In genomic region chr1:9127395-9128160, GRCh38 we compare ENCODE assay signal across 8 cellular contexts. TPM values are rescaled to one million over a fixed set of nuclear protein-coding genes. Genes with fewer than 3 reads are reported as not detected.
DNase-seq lines count a peak whose midpoint lies in the region; TF ChIP-seq lines count a peak whose summit lies in the region.

No MANE protein-coding gene starts in this region.

- no peak for DNase-seq in H9
- no peak for DNase-seq in GM19238 (ENCODE audit: insufficient read length, low spot score)
- DNase-seq in Kasumi-1 (lab: John Stamatoyannopoulos, UW) = no peak
- no peak for DNase-seq in HT-29 (ENCODE audit: low spot score)
- no peak for DNase-seq in activated CD4-positive, alpha-beta T cell treated with anti-CD3 and anti-CD28 coated beads for 4 hours

- H3K4ac ChIP-seq in H9 (ENCODE audit: low read depth, low read length) = no peak overlapping the region

- H2BK15ac ChIP-seq in H9 (ENCODE audit: low read depth, low read length) = no peak overlapping the region

- no peaks in the 10 kb centered on the region for H3K36me3 ChIP-seq in iPS-18a (ENCODE audit: control insufficient read depth, low read depth, low read length)

- peaks cover 23% of the 10 kb centered on the region for H3K27me3 Mint-ChIP-seq in H9 (ENCODE audit: low read depth)
- H3K27me3 Mint-ChIP-seq in activated naive CD8-positive, alpha-beta T cell = no peaks in the 10 kb centered on the region

- H4K5ac ChIP-seq in H9 (ENCODE audit: insufficient read length, low read depth, low read length) = no peak overlapping the region

- H3K18ac ChIP-seq in H9 (ENCODE audit: insufficient read length, low read depth, low read length) = no peak overlapping the region

- H2AK5ac ChIP-seq in H9 (ENCODE audit: insufficient read length, low read length) = no peak overlapping the region

- no peak overlapping the region for H2BK5ac ChIP-seq in H9 (ENCODE audit: insufficient read length, low read length)

- H3K23ac ChIP-seq in H9 (ENCODE audit: insufficient read length, low read depth, low read length) = no peak overlapping the region

- H3K27me3 ChIP-seq in H9 (ENCODE audit: insufficient read depth, low read length) (no peaks in the 10 kb centered on the region), iPS-18a (ENCODE audit: control insufficient read depth, insufficient read depth, low read length) (peaks cover 18% of the 10 kb centered on the region)

- no peak overlapping the region for H2BK120ac ChIP-seq in H9 (ENCODE audit: low read depth, low read length, poor library complexity, severe bottlenecking)

- H3K4me1 Mint-ChIP-seq in H9 = peaks cover 12 to 15% of the 10 kb centered on the region in 2 experiments
- H3K4me1 Mint-ChIP-seq in activated naive CD8-positive, alpha-beta T cell (ENCODE audit: low read depth) = peaks cover 51% of the 10 kb centered on the region

- WGBS in H9 (ENCODE audit: extremely low coverage, insufficient read length, low lambda C conversion rate) = no CpG with 5 or more reads among the region's 19 CpGs

- no peak overlapping the region for H3K27ac Mint-ChIP-seq in H9
- H3K27ac Mint-ChIP-seq in activated naive CD8-positive, alpha-beta T cell = peak overlapping the region; percentile 30

- no peaks in the 10 kb centered on the region for H4K20me1 ChIP-seq in H9 (ENCODE audit: control insufficient read depth, insufficient read depth, insufficient read length)

- no peak for TF ChIP-seq CTCF in H9 (conservative IDR thresholded peaks at IDR 0.05)

- H2AFZ ChIP-seq in H9 (ENCODE audit: low read length) = no peak overlapping the region

- H3K4me1 ChIP-seq in H9 (ENCODE audit: insufficient read depth, low read length) = no peaks in the 10 kb centered on the region
- peaks cover 6% of the 10 kb centered on the region for H3K4me1 ChIP-seq in iPS-18a (ENCODE audit: control insufficient read depth, low read depth, low read length)

- H3K36me3 Mint-ChIP-seq in H9 (ENCODE audit: insufficient read depth in 1 of 3, low read depth in 3 of 3) = no peaks in the 10 kb centered on the region
- no peaks in the 10 kb centered on the region for H3K36me3 Mint-ChIP-seq in activated naive CD8-positive, alpha-beta T cell

- H2BK20ac ChIP-seq in H9 (ENCODE audit: low read depth, low read length, poor library complexity, severe bottlenecking) = no peak overlapping the region

- H3K79me2 ChIP-seq in H9 (ENCODE audit: insufficient read depth, low read length) = no peaks in the 10 kb centered on the region

- H3K27ac ChIP-seq in H9 (ENCODE audit: insufficient read length, low read depth, low read length) (no peak overlapping the region), iPS-18a (ENCODE audit: low read length) (no peak overlapping the region), skin epidermis (peak overlapping the region in 19 of 21 experiments; percentile 68 to 91 (median 84))

- H4K8ac ChIP-seq in H9 (replicated peaks; ENCODE audit: insufficient read length, low read depth, low read length) = no peak overlapping the region

- H3K9me3 Mint-ChIP-seq in H9 = no peaks in the 10 kb centered on the region
- H3K9me3 Mint-ChIP-seq in activated naive CD8-positive, alpha-beta T cell (ENCODE audit: low read depth) = no peaks in the 10 kb centered on the region

- H3K56ac ChIP-seq in H9 (ENCODE audit: insufficient read length, low read depth, low read length) = no peak overlapping the region

- no peak overlapping the region for H3K14ac ChIP-seq in H9 (ENCODE audit: insufficient read depth, low read length)

- no peaks in the 10 kb centered on the region for H3K79me1 ChIP-seq in H9 (ENCODE audit: insufficient read depth, low read depth, low read length, poor library complexity, severe bottlenecking)

- H3K9ac ChIP-seq in H9 (ENCODE audit: extremely low read depth, insufficient read length, low read length) = no peak overlapping the region
- no peak overlapping the region for H3K9ac ChIP-seq in iPS-18a (ENCODE audit: low read length)

- H3K9me3 ChIP-seq in H9 (ENCODE audit: control insufficient read depth, low read depth, low read length) (no peaks in the 10 kb centered on the region), iPS-18a (ENCODE audit: control insufficient read depth, low read depth, low read length) (no peaks in the 10 kb centered on the region)

- peak overlapping the region; percentile 66 for H3K4me3 ChIP-seq in iPS-18a (ENCODE audit: low read length)
- peak overlapping the region; percentile 54 to 80 (median 68) for H3K4me3 ChIP-seq in skin epidermis

- peaks cover 5% of the 10 kb centered on the region for H3K23me2 ChIP-seq in H9 (ENCODE audit: insufficient read length, low read depth, low read length, poor library complexity, severe bottlenecking)

- no peak overlapping the region for H4K91ac ChIP-seq in H9 (ENCODE audit: insufficient read length, low read depth, low read length)

- H3K4me2 ChIP-seq in H9 (ENCODE audit: insufficient read depth, insufficient read length, low read length) = peak overlapping the region; percentile 47

- no peak overlapping the region for H2BK12ac ChIP-seq in H9 (ENCODE audit: insufficient read length, low read depth, low read length)

- peak overlapping the region; percentile 76 to 93 for H3K4me3 Mint-ChIP-seq in H9
- peak overlapping the region; percentile 90 for H3K4me3 Mint-ChIP-seq in activated naive CD8-positive, alpha-beta T cell

- H3T11ph ChIP-seq in H9 (ENCODE audit: low read length) = no peak overlapping the region

RNA-seq across cellular contexts. Expression of gene GPR157, which starts 1.3 kb away (rescaled TPM):
- total RNA-seq in H9 (2021) = 3.8 and 4.1 TPM in 2 replicates
- total RNA-seq in HT-29 (2014; rRNA removed; shearing (Covaris generic)) = 4.4 and 4.6 TPM in 2 replicates

RNA-seq across cellular contexts. Expression of gene SLC2A5, which starts 58.1 kb away (rescaled TPM):
- not detected in 2 replicates for total RNA-seq in H9 (2021)
- not detected in 2 replicates for total RNA-seq in HT-29 (2014; rRNA removed; shearing (Covaris generic))

Comparison
In these comparisons a context has a peak if more than half of its experiments do, and no peak if none do; other contexts are left out.
1. H3K27ac ChIP-seq: peak in skin epidermis (19 of 21); none in H9 (single experiment) and iPS-18a (single experiment).